In genomic region chr2:216534809-216535208, GRCh38 we compare ENCODE assay signal across 15 cellular contexts. TPM values are rescaled to one million over a fixed set of nuclear protein-coding genes. Genes with fewer than 3 reads are reported as not detected.
DNase-seq lines count a peak whose midpoint lies in the region; ATAC-seq and TF ChIP-seq lines count a peak whose summit lies in the region.
"Had no signal": no experiment of that assay in that cellular context is flagged by ENCODE, and none has a peak within 500 bp of the region (broad histone marks: within the 10 kb centered on the region; RNA-seq: fewer than 3 reads in every experiment).

No MANE protein-coding gene starts in this region.

- POLR2A ChIA-PET in AG04450 (lab: Yijun Ruan, JAX), result no interaction called here

- no peaks in the 10 kb centered on the region for H3K36me3 ChIP-seq in body of pancreas (replicated peaks in 1 of 2; ENCODE audit: insufficient read depth in 1 of 2, low read depth in 2 of 2)
- H3K36me3 ChIP-seq: SJCRH30 had no signal

- H3K27ac ChIP-seq in AG04450 (ENCODE audit: low read depth, low read length) (peak overlapping the region; percentile 94), body of pancreas (peak overlapping the region in 3 of 4 donors; percentile 15 to 61 (median 51)), skin epidermis (peak overlapping the region in 13 of 21 experiments; percentile 10 to 80 (median 50))
- H3K27ac ChIP-seq: SJCRH30 had no signal

- H3K27me3 ChIP-seq in AG04450 (ENCODE audit: control insufficient read depth, insufficient read depth, low read length) (no peaks in the 10 kb centered on the region), body of pancreas (no peaks in the 10 kb centered on the region)
- H3K27me3 ChIP-seq: SJCRH30 had no signal

- CTCF ChIA-PET in AG04450 (lab: Charles Lee), result no interaction called here

- no peak overlapping the region for H3K4me3 Mint-ChIP-seq in progenitor cell of endocrine pancreas (ENCODE audit: low read depth)
- H3K4me3 Mint-ChIP-seq: central memory CD8-positive, alpha-beta T cell had no signal

- peaks cover 13% of the 10 kb centered on the region for H3K4me1 Mint-ChIP-seq in progenitor cell of endocrine pancreas (ENCODE audit: low read depth)
- H3K4me1 Mint-ChIP-seq: central memory CD8-positive, alpha-beta T cell had no signal

- intact Hi-C loops in body of pancreas (cut with DNase I), result no loop called here

- H3K27ac Mint-ChIP-seq in progenitor cell of endocrine pancreas, result no peak overlapping the region

- TF ChIP-seq CTCF in AG04450 (IDR thresholded peaks at IDR 0.05; ENCODE audit: low read depth, low read length), result no peak
- no peak for TF ChIP-seq CTCF in body of pancreas (IDR thresholded peaks at IDR 0.05)
- TF ChIP-seq CTCF in progenitor cell of endocrine pancreas (IDR thresholded peaks at IDR 0.05; ENCODE audit: unreplicated experiment), result no peak

- no peaks in the 10 kb centered on the region for H3K36me3 Mint-ChIP-seq in progenitor cell of endocrine pancreas (ENCODE audit: insufficient read depth)

- DNase-seq in AG04450 (ENCODE audit: low read depth, low spot score) (no peak), body of pancreas (no peak), left lobe of liver (ENCODE audit: low spot score) (no peak), progenitor cell of endocrine pancreas (ENCODE audit: low spot score, unreplicated experiment) (no peak), NK-92 (lab: John Stamatoyannopoulos, UW; ENCODE audit: unreplicated experiment) (no peak), SKM-1 treated with dmso at 0.1 percent for 144 hours (lab: John Stamatoyannopoulos, UW; ENCODE audit: unreplicated experiment) (no peak)
- DNase-seq: activated gamma-delta T cell, H7, NCI-H146, NCI-H69, SJCRH30, substantia nigra had no signal

- H3K4me1 ChIP-seq in body of pancreas, result peaks cover 19% of the 10 kb centered on the region

- TF ChIP-seq POLR2A in body of pancreas (IDR thresholded peaks at IDR 0.05), result no peak

- H3K9me3 ChIP-seq in AG04450 (ENCODE audit: control insufficient read depth, insufficient read depth, low read length) (peaks cover 4% of the 10 kb centered on the region; the same call in 1 of the 2 replicates), body of pancreas (no peaks in the 10 kb centered on the region)
- H3K9me3 ChIP-seq: SJCRH30 had no signal

- no peaks in the 10 kb centered on the region for H3K9me3 Mint-ChIP-seq in progenitor cell of endocrine pancreas (ENCODE audit: low read depth)
- H3K9me3 Mint-ChIP-seq: central memory CD8-positive, alpha-beta T cell had no signal

- peaks cover 3% of the 10 kb centered on the region for H3K27me3 Mint-ChIP-seq in progenitor cell of endocrine pancreas

- ATAC-seq in body of pancreas (no peak), left lobe of liver (peak; percentile 61), HG02852 (IDR thresholded peaks at IDR 0.05; ENCODE audit: unreplicated experiment) (no peak)

- no peak overlapping the region for H3K4me3 ChIP-seq in AG04450 (ENCODE audit: low read depth, low read length)
- no peak overlapping the region for H3K4me3 ChIP-seq in body of pancreas
- H3K4me3 ChIP-seq in skin epidermis, result no peak overlapping the region
- H3K4me3 ChIP-seq: SJCRH30 had no signal

- WGBS in body of pancreas, 2 donors, result 76 to 93% methylated on average over 1 of the region's 1 CpG

RNA-seq across cellular contexts. Expression of gene RPL37A, which starts 36.2 kb away (rescaled TPM):
- polyA plus RNA-seq in AG04450 (2011; rRNA removed), result 3,563 and 3,667 TPM in 2 replicates
- 742 and 782 TPM in 2 replicates for polyA minus RNA-seq in AG04450 (2011; rRNA and poly(A)+ RNA removed)
- total RNA-seq in body of pancreas (1,000 to 10,000 TPM in 1 of 2 donors, 100 to 1,000 TPM in 1; 452 to 1,069 TPM), left lobe of liver (825 TPM), progenitor cell of endocrine pancreas (2,606 and 2,721 TPM in 2 replicates)
